In the genomic region with DNA sequence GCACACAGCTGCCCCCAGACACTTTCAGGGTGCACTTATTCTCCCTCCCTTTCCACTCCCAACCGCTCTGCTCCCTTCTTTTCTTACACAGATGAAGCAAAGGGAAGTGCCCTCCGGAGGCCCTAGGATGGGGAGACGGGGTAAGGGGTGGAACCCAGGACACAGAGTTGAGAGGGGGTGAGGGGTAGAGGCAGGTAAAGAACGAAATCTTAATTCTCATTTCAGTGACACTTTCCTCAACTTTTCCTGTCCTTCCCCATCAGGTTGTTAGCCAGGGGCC, we compare ENCODE assay signal across 8 cellular contexts. TPM values are rescaled to one million over a fixed set of nuclear protein-coding genes. Genes with fewer than 3 reads are reported as not detected.
DNase-seq lines count a peak whose midpoint lies in the region; ATAC-seq and TF ChIP-seq lines count a peak whose summit lies in the region.

No MANE protein-coding gene starts in this region.

- TF ChIP-seq CTCF in Calu3 (IDR thresholded peaks at IDR 0.05; ENCODE audit: unreplicated experiment), result no peak

- no TSS peak for BruUV-seq in Calu3 (replicated peaks; lab: Mats Ljungman, UMichigan)

- intact Hi-C loops in Calu3 (cut with micrococcal nuclease; ENCODE audit: unreplicated experiment) (no loop called here), left cardiac atrium (cut with DNase I) (no loop called here)

- peak overlapping the region; percentile 30 for H3K27ac Mint-ChIP-seq in Calu3 (ENCODE audit: unreplicated experiment)
- peak overlapping the region; percentile 16 for H3K27ac Mint-ChIP-seq in activated naive CD8-positive, alpha-beta T cell
- H3K27ac Mint-ChIP-seq in activated T-cell treated with anti-CD3 and anti-CD28 coated beads, Interleukin-2, amount 50 U/mL, for 72 hours, result no peak overlapping the region

- no peaks in the 10 kb centered on the region for H3K27me3 ChIP-seq in rectal smooth muscle tissue (ENCODE audit: control insufficient read depth, insufficient read depth, low read length)

- CTCF ChIA-PET in Calu3 (lab: Charles Lee), result interaction anchor here (1.8 to 2.7 kb wide), 2 partner anchors 13 to 25 kb away, joined by 6 to 11 read pairs; partner anchors contain the start of gene PLEKHO1

- ATAC-seq in left cardiac atrium (peak; percentile 1), GM19452 (IDR thresholded peaks at IDR 0.05; ENCODE audit: unreplicated experiment) (no peak)
- no peak for ATAC-seq in activated T-cell treated with anti-CD3 and anti-CD28 coated beads, Interleukin-2, amount 50 U/mL, for 72 hours (replicated peaks in 1 of 2)

- peaks cover 55% of the 10 kb centered on the region for H3K4me1 ChIP-seq in rectal smooth muscle tissue (ENCODE audit: control insufficient read depth, insufficient read depth, low read length)

- peaks cover 8% of the 10 kb centered on the region for H3K4me1 Mint-ChIP-seq in Calu3 (ENCODE audit: low read depth, unreplicated experiment)
- peaks cover 51% of the 10 kb centered on the region for H3K4me1 Mint-ChIP-seq in activated naive CD8-positive, alpha-beta T cell (ENCODE audit: low read depth)
- H3K4me1 Mint-ChIP-seq in activated T-cell treated with anti-CD3 and anti-CD28 coated beads, Interleukin-2, amount 50 U/mL, for 72 hours (ENCODE audit: low read depth), result peaks cover 70% of the 10 kb centered on the region

- peaks cover 7% of the 10 kb centered on the region for H3K36me3 ChIP-seq in rectal smooth muscle tissue (ENCODE audit: control insufficient read depth, insufficient read depth, low read length)

- peak overlapping the region; percentile 11 for H3K4me3 ChIP-seq in rectal smooth muscle tissue (ENCODE audit: low read length)

- H3K27ac ChIP-seq in rectal smooth muscle tissue (ENCODE audit: low read depth, low read length), result peak overlapping the region; percentile 96

- DNase-seq in Calu3, result no peak
- DNase-seq in left cardiac atrium, result no peak
- DNase-seq in DMS79 treated with DMSO at 0.1 percent for 48 hours (lab: John Stamatoyannopoulos, UW), result no peak
- DNase-seq in activated T-cell treated with anti-CD3 and anti-CD28 coated beads, Interleukin-2, amount 50 U/mL, for 72 hours, result no peak
- no peak for DNase-seq in NCI-H1048 (lab: John Stamatoyannopoulos, UW)

- peaks cover 26% of the 10 kb centered on the region for H3K27me3 Mint-ChIP-seq in Calu3 (ENCODE audit: unreplicated experiment)
- H3K27me3 Mint-ChIP-seq in activated naive CD8-positive, alpha-beta T cell, result no peaks in the 10 kb centered on the region
- no peaks in the 10 kb centered on the region for H3K27me3 Mint-ChIP-seq in activated T-cell treated with anti-CD3 and anti-CD28 coated beads, Interleukin-2, amount 50 U/mL, for 72 hours (ENCODE audit: low read depth)

- H3K36me3 Mint-ChIP-seq in Calu3 (ENCODE audit: insufficient read depth, unreplicated experiment), result no peaks in the 10 kb centered on the region
- peaks cover 10% of the 10 kb centered on the region for H3K36me3 Mint-ChIP-seq in activated naive CD8-positive, alpha-beta T cell
- H3K36me3 Mint-ChIP-seq in activated T-cell treated with anti-CD3 and anti-CD28 coated beads, Interleukin-2, amount 50 U/mL, for 72 hours (ENCODE audit: insufficient read depth in 2 of 2), result peaks cover 3 to 4% of the 10 kb centered on the region in 2 donors

- H3K9ac ChIP-seq in rectal smooth muscle tissue (ENCODE audit: low read length), result peak overlapping the region; percentile 12

- H3K4me3 Mint-ChIP-seq in Calu3 (ENCODE audit: low read depth, unreplicated experiment), result peak overlapping the region; percentile 27
- no peak overlapping the region for H3K4me3 Mint-ChIP-seq in activated naive CD8-positive, alpha-beta T cell
- no peak overlapping the region for H3K4me3 Mint-ChIP-seq in activated T-cell treated with anti-CD3 and anti-CD28 coated beads, Interleukin-2, amount 50 U/mL, for 72 hours

- H3K9me3 Mint-ChIP-seq in Calu3 (ENCODE audit: low read depth, unreplicated experiment), result no peaks in the 10 kb centered on the region
- no peaks in the 10 kb centered on the region for H3K9me3 Mint-ChIP-seq in activated naive CD8-positive, alpha-beta T cell (ENCODE audit: low read depth)
- H3K9me3 Mint-ChIP-seq in activated T-cell treated with anti-CD3 and anti-CD28 coated beads, Interleukin-2, amount 50 U/mL, for 72 hours, result no peaks in the 10 kb centered on the region

RNA-seq across cellular contexts. Expression of gene PLEKHO1, which starts 12.8 kb away (rescaled TPM):
- 2.0 and 4.2 TPM in 2 replicates for total RNA-seq in Calu3 (2022)
- total RNA-seq in left cardiac atrium, result 10 to 100 TPM; 30.2 to 42.8 TPM
- total RNA-seq in activated T-cell treated with anti-CD3 and anti-CD28 coated beads, Interleukin-2, amount 50 U/mL, for 72 hours, result 10 to 100 TPM; 21.9 to 42.7 TPM

Comparison
In these comparisons a context has a peak if more than half of its experiments do, and no peak if none do; other contexts are left out.
1. ATAC-seq: peak in left cardiac atrium (2 of 2); none in activated T-cell treated with anti-CD3 and anti-CD28 coated beads, Interleukin-2, amount 50 U/mL, for 72 hours (0 of 2) and GM19452 (single experiment).